Comparison of ENCODE assay signal across 13 cellular contexts in the genomic region with DNA sequence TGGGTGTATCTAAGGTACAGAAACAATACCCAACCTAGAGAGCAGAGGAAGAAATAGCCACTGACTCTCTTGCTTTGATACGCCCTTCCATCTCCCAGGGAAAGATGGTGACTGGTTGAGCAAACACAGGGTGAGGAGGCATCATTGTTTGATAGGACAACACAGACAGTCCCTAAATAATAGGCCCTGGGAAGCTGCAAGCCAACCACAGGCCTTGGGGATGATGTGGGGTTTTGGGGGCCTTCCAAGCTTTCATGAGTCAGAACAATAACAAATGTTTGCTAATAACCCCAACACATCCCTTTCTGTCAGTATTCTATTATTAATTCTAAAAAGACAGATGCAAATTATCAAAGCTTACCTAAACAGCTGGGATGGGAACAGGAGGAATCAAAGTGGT. TPM values are rescaled to one million over a fixed set of nuclear protein-coding genes. Genes with fewer than 3 reads are reported as not detected.
DNase-seq lines count a peak whose midpoint lies in the region; ATAC-seq and TF ChIP-seq lines count a peak whose summit lies in the region.
"Had no signal": no experiment of that assay in that cellular context is flagged by ENCODE, and none has a peak within 500 bp of the region (broad histone marks: within the 10 kb centered on the region; RNA-seq: fewer than 3 reads in every experiment).

No MANE protein-coding gene starts in this region.

- 100% methylated on average over 1 of the region's 1 CpG; no CpG with 5 or more reads in 1 of the 2 experiments for WGBS in endodermal cell (ENCODE audit: insufficient coverage in 1 of 2, insufficient read length in 1 of 2), 2 experiments

- H3K27me3 Mint-ChIP-seq in endodermal cell (ENCODE audit: insufficient read depth) (peaks cover 18% of the 10 kb centered on the region), WTC11 (ENCODE audit: low read depth) (no peaks in the 10 kb centered on the region; the same call in 1 of the 2 replicates), type B pancreatic cell (no peaks in the 10 kb centered on the region)

- H3K27ac Mint-ChIP-seq in endodermal cell (no peak overlapping the region), WTC11 (no peak overlapping the region), type B pancreatic cell (no peak overlapping the region)

- H3K9ac ChIP-seq in endodermal cell (ENCODE audit: extremely low read depth, low read length, poor library complexity, severe bottlenecking): no peak overlapping the region

- POLR2A ChIA-PET in WTC11 (lab: Charles Lee): no interaction called here

- H3K4me1 ChIP-seq in endodermal cell (ENCODE audit: control insufficient read depth, insufficient read depth, low read length): peaks cover 25% of the 10 kb centered on the region

- no peak overlapping the region for H3K27ac ChIP-seq in endodermal cell (ENCODE audit: low read depth, low read length)
- H3K27ac ChIP-seq: C4-2B had no signal

- no peak overlapping the region for H3K4me3 Mint-ChIP-seq in endodermal cell
- H3K4me3 Mint-ChIP-seq in WTC11: no peak overlapping the region
- H3K4me3 Mint-ChIP-seq in type B pancreatic cell: no peak overlapping the region

- H3K9me3 Mint-ChIP-seq in endodermal cell: no peaks in the 10 kb centered on the region
- no peaks in the 10 kb centered on the region for H3K9me3 Mint-ChIP-seq in WTC11
- no peaks in the 10 kb centered on the region for H3K9me3 Mint-ChIP-seq in type B pancreatic cell

- peaks cover 3% of the 10 kb centered on the region for H3K36me3 ChIP-seq in endodermal cell (ENCODE audit: control insufficient read depth, insufficient read depth, low read length)

- TF ChIP-seq CTCF in endodermal cell (conservative IDR thresholded peaks at IDR 0.05): no peak
- no peak for TF ChIP-seq CTCF in WTC11 (IDR thresholded peaks at IDR 0.05)
- TF ChIP-seq CTCF in type B pancreatic cell (conservative IDR thresholded peaks at IDR 0.05): no peak

- H3K27me3 ChIP-seq in endodermal cell (ENCODE audit: control insufficient read depth, insufficient read depth, low read length, poor library complexity, severe bottlenecking): no peaks in the 10 kb centered on the region

- H3K36me3 Mint-ChIP-seq in endodermal cell (ENCODE audit: low read depth): no peaks in the 10 kb centered on the region
- H3K36me3 Mint-ChIP-seq in WTC11: peaks cover 4% of the 10 kb centered on the region; the same call in 1 of the 2 replicates
- H3K36me3 Mint-ChIP-seq in type B pancreatic cell: peaks cover 4% of the 10 kb centered on the region

- H3K4me1 Mint-ChIP-seq in endodermal cell (peaks cover 44% of the 10 kb centered on the region), WTC11 (peaks cover 18% of the 10 kb centered on the region), type B pancreatic cell (ENCODE audit: unreplicated experiment) (peaks cover 16% of the 10 kb centered on the region)

- peak; percentile 51 for DNase-seq in Daoy (ENCODE audit: low read depth)
- peak; percentile 3 for DNase-seq in RKO (ENCODE audit: low spot score)
- DNase-seq in endodermal cell: peak; percentile 24
- peak; percentile 8 for DNase-seq in occipital lobe (lab: John Stamatoyannopoulos, UW)
- no peak for DNase-seq in WTC11 (ENCODE audit: low spot score)
- no peak for DNase-seq in NCI-H510A (lab: John Stamatoyannopoulos, UW)
- DNase-seq in type B pancreatic cell (ENCODE audit: extremely low spot score, unreplicated experiment): no peak
- DNase-seq: activated naive CD4-positive, alpha-beta T cell treated with Interleukin-2 at 50 U/mL for 16 hours; foreskin melanocyte; Right ventricle myocardium superior; stimulated activated naive CD4-positive, alpha-beta T cell treated with Interleukin-2 at 50 U/mL for 16 hours had no signal

- no peaks in the 10 kb centered on the region for H3K9me3 ChIP-seq in endodermal cell (ENCODE audit: control insufficient read depth, low read length)

- CTCF ChIA-PET in WTC11 (lab: Charles Lee): interaction anchor here (0.9 to 4.1 kb wide), 2 partner anchors 24 to 133 kb away, joined by 6 to 20 read pairs; no protein-coding TSS in a partner anchor

- no peak for ATAC-seq in WTC11
- no peak for ATAC-seq in HG02870 (IDR thresholded peaks at IDR 0.05; ENCODE audit: unreplicated experiment)

- no peak overlapping the region for H3K4me3 ChIP-seq in endodermal cell (ENCODE audit: low read length)

TF ChIP-seq in WTC11, 78 proteins besides CTCF, POLR2A, EP300 and RAD21:
- TF ChIP-seq JAZF1 (CRISPR knock-in tag; IDR thresholded peaks at IDR 0.05) (no peak), NFE2L1 (CRISPR knock-in tag; IDR thresholded peaks at IDR 0.05) (no peak), ZNF396 (CRISPR knock-in tag; IDR thresholded peaks at IDR 0.05; ENCODE audit: borderline replicate concordance) (no peak), KAT7 (CRISPR knock-in tag; IDR thresholded peaks at IDR 0.05; ENCODE audit: borderline replicate concordance) (no peak), SOX15 (CRISPR knock-in tag; IDR thresholded peaks at IDR 0.05) (no peak), NR1H2 (CRISPR knock-in tag; IDR thresholded peaks at IDR 0.05) (no peak), ZNF138 (CRISPR knock-in tag; conservative IDR thresholded peaks at IDR 0.05) (no peak), TP53 (CRISPR knock-in tag; IDR thresholded peaks at IDR 0.05) (no peak), ZNF121 (CRISPR knock-in tag; IDR thresholded peaks at IDR 0.05) (no peak)
- TF ChIP-seq, protein P1, sequence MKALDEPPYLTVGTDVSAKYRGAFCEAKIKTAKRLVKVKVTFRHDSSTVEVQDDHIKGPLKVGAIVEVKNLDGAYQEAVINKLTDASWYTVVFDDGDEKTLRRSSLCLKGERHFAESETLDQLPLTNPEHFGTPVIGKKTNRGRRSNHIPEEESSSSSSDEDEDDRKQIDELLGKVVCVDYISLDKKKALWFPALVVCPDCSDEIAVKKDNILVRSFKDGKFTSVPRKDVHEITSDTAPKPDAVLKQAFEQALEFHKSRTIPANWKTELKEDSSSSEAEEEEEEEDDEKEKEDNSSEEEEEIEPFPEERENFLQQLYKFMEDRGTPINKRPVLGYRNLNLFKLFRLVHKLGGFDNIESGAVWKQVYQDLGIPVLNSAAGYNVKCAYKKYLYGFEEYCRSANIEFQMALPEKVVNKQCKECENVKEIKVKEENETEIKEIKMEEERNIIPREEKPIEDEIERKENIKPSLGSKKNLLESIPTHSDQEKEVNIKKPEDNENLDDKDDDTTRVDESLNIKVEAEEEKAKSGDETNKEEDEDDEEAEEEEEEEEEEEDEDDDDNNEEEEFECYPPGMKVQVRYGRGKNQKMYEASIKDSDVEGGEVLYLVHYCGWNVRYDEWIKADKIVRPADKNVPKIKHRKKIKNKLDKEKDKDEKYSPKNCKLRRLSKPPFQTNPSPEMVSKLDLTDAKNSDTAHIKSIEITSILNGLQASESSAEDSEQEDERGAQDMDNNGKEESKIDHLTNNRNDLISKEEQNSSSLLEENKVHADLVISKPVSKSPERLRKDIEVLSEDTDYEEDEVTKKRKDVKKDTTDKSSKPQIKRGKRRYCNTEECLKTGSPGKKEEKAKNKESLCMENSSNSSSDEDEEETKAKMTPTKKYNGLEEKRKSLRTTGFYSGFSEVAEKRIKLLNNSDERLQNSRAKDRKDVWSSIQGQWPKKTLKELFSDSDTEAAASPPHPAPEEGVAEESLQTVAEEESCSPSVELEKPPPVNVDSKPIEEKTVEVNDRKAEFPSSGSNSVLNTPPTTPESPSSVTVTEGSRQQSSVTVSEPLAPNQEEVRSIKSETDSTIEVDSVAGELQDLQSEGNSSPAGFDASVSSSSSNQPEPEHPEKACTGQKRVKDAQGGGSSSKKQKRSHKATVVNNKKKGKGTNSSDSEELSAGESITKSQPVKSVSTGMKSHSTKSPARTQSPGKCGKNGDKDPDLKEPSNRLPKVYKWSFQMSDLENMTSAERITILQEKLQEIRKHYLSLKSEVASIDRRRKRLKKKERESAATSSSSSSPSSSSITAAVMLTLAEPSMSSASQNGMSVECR (CRISPR knock-in tag; IDR thresholded peaks at IDR 0.05; ENCODE audit: borderline replicate concordance): no peak

RNA-seq across cellular contexts. Expression of a gene that starts 9.8 kb away (rescaled TPM):
- 1.3 and 4.9 TPM in 2 replicates for total RNA-seq in Daoy (2014; rRNA removed; shearing (Covaris generic))
- 10 to 100 TPM; 22.5 to 41.7 TPM for total RNA-seq in endodermal cell
- polyA plus RNA-seq in endodermal cell (2013, experiment 1 of 2): 23.1 TPM
- polyA plus RNA-seq in endodermal cell (2013, experiment 2 of 2): 23.8 TPM
- 53.7 TPM for total RNA-seq in occipital lobe
- 21.0 to 26.5 TPM (median 24.2 TPM) in 3 replicates for total RNA-seq in WTC11 (2021)
- 19.2 and 20.3 TPM in 2 replicates for total RNA-seq in type B pancreatic cell (ENCODE audit: low replicate concordance)

Comparison
In these comparisons a context has a peak if more than half of its experiments do, and no peak if none do; other contexts are left out.
1. DNase-seq: peak in Daoy (single experiment), RKO (single experiment), endodermal cell (single experiment) and occipital lobe (single experiment); none in WTC11 (single experiment), NCI-H510A (single experiment) and type B pancreatic cell (single experiment).